ENCODE assay signal across 1 cellular context in genomic region chr11:75241036-75241905, GRCh38.
TF ChIP-seq lines count a peak whose summit lies in the region.

No MANE protein-coding gene starts in this region.

TF ChIP-seq in HepG2, 621 proteins besides CTCF, POLR2A, EP300 and RAD21 (continued from another document):
- TF ChIP-seq, protein P1, sequence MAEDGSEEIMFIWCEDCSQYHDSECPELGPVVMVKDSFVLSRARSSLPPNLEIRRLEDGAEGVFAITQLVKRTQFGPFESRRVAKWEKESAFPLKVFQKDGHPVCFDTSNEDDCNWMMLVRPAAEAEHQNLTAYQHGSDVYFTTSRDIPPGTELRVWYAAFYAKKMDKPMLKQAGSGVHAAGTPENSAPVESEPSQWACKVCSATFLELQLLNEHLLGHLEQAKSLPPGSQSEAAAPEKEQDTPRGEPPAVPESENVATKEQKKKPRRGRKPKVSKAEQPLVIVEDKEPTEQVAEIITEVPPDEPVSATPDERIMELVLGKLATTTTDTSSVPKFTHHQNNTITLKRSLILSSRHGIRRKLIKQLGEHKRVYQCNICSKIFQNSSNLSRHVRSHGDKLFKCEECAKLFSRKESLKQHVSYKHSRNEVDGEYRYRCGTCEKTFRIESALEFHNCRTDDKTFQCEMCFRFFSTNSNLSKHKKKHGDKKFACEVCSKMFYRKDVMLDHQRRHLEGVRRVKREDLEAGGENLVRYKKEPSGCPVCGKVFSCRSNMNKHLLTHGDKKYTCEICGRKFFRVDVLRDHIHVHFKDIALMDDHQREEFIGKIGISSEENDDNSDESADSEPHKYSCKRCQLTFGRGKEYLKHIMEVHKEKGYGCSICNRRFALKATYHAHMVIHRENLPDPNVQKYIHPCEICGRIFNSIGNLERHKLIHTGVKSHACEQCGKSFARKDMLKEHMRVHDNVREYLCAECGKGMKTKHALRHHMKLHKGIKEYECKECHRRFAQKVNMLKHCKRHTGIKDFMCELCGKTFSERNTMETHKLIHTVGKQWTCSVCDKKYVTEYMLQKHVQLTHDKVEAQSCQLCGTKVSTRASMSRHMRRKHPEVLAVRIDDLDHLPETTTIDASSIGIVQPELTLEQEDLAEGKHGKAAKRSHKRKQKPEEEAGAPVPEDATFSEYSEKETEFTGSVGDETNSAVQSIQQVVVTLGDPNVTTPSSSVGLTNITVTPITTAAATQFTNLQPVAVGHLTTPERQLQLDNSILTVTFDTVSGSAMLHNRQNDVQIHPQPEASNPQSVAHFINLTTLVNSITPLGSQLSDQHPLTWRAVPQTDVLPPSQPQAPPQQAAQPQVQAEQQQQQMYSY (CRISPR knock-in tag; IDR thresholded peaks at IDR 0.05) = no peak; the same call in 1 of the 2 replicates
- TF ChIP-seq RAD51 (IDR thresholded peaks at IDR 0.05; ENCODE audit: borderline replicate concordance) (no peak), ZKSCAN1 (IDR thresholded peaks at IDR 0.05; ENCODE audit: low read length) (no peak), ZNF598 (CRISPR knock-in tag; IDR thresholded peaks at IDR 0.05; ENCODE audit: borderline replicate concordance) (no peak), BCL6 (CRISPR knock-in tag; IDR thresholded peaks at IDR 0.05) (no peak)
- TF ChIP-seq, protein P2, sequence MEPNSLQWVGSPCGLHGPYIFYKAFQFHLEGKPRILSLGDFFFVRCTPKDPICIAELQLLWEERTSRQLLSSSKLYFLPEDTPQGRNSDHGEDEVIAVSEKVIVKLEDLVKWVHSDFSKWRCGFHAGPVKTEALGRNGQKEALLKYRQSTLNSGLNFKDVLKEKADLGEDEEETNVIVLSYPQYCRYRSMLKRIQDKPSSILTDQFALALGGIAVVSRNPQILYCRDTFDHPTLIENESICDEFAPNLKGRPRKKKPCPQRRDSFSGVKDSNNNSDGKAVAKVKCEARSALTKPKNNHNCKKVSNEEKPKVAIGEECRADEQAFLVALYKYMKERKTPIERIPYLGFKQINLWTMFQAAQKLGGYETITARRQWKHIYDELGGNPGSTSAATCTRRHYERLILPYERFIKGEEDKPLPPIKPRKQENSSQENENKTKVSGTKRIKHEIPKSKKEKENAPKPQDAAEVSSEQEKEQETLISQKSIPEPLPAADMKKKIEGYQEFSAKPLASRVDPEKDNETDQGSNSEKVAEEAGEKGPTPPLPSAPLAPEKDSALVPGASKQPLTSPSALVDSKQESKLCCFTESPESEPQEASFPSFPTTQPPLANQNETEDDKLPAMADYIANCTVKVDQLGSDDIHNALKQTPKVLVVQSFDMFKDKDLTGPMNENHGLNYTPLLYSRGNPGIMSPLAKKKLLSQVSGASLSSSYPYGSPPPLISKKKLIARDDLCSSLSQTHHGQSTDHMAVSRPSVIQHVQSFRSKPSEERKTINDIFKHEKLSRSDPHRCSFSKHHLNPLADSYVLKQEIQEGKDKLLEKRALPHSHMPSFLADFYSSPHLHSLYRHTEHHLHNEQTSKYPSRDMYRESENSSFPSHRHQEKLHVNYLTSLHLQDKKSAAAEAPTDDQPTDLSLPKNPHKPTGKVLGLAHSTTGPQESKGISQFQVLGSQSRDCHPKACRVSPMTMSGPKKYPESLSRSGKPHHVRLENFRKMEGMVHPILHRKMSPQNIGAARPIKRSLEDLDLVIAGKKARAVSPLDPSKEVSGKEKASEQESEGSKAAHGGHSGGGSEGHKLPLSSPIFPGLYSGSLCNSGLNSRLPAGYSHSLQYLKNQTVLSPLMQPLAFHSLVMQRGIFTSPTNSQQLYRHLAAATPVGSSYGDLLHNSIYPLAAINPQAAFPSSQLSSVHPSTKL (CRISPR knock-in tag; IDR thresholded peaks at IDR 0.05) = no peak
- TF ChIP-seq, protein P3, sequence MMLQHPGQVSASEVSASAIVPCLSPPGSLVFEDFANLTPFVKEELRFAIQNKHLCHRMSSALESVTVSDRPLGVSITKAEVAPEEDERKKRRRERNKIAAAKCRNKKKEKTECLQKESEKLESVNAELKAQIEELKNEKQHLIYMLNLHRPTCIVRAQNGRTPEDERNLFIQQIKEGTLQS (CRISPR knock-in tag; IDR thresholded peaks at IDR 0.05) = no peak
TF ChIP-seq in HepG2: peak in this region for 77.
